20 cellular contexts compared by ENCODE assay signal in genomic region chr2:51516667-51517066, GRCh38.
"Had no signal": no experiment of that assay in that cellular context is flagged by ENCODE, and none has a peak within 500 bp of the region (broad histone marks: within the 10 kb centered on the region; RNA-seq: fewer than 3 reads in every experiment).

No MANE protein-coding gene starts in this region.

- H3K27ac ChIP-seq: cardiac muscle cell, esophagus muscularis mucosa, left ventricle myocardium inferior, right lobe of liver, thoracic aorta had no signal

- ATAC-seq: activated CD8-positive, alpha-beta T cell treated with anti-CD3 and anti-CD28 coated beads for 36 hours; activated T-cell treated with anti-CD3 and anti-CD28 coated beads, Interleukin-2, amount 50 U/mL, for 4 hours; mucosa of descending colon; natural killer cell treated with Interleukin-12 subunit alpha and Interleukin-12 subunit beta and Interleukin-15 and Interleukin-18, amount 100 ng/mL, for 72 hours; right lobe of liver; stimulated activated naive CD8-positive, alpha-beta T cell treated with anti-CD3 and anti-CD28 coated beads, Interleukin-15, Interleukin-2, amounts not matched to agents 100 U/mL and 50 U/mL, for 24 hours; WTC11 had no signal

- H3K9me3 ChIP-seq: esophagus muscularis mucosa, left ventricle myocardium inferior, mucosa of descending colon, right lobe of liver, thoracic aorta had no signal

- DNase-seq: activated CD4-positive, alpha-beta T cell treated with anti-CD3 and anti-CD28 coated beads for 1 hour; activated CD4-positive, alpha-beta T cell treated with anti-CD3 and anti-CD28 coated beads, Interleukin-2, amount 10 ng/mL, durations not matched to agents 7 days and 5 days; activated CD8-positive, alpha-beta T cell treated with anti-CD3 and anti-CD28 coated beads for 36 hours; activated T-cell treated with anti-CD3 and anti-CD28 coated beads, Interleukin-2, amount 50 U/mL, for 4 hours; aorta; cortex of kidney; foreskin melanocyte; left ventricle myocardium inferior; mucosa of descending colon; right lobe of liver; stimulated activated CD4-positive, alpha-beta T cell treated with anti-CD3 and anti-CD28 coated beads, Interleukin-4, amount 100 ng/mL, for 1 hour; stimulated activated naive CD8-positive, alpha-beta T cell treated with anti-CD3 and anti-CD28 coated beads, Interleukin-15, Interleukin-2, amounts not matched to agents 100 U/mL and 50 U/mL, for 24 hours; T-helper 2 cell; trophoblast cell had no signal

- H3K36me3 ChIP-seq: cardiac muscle cell, esophagus muscularis mucosa, left ventricle myocardium inferior, right lobe of liver, thoracic aorta had no signal

- H3K27me3 ChIP-seq: cardiac muscle cell, esophagus muscularis mucosa, right lobe of liver had no signal

- H3K4me3 ChIP-seq: cardiac muscle cell, esophagus muscularis mucosa, left ventricle myocardium inferior, lung, mucosa of descending colon, right lobe of liver, thoracic aorta had no signal

- H3K4me1 ChIP-seq: esophagus muscularis mucosa, left ventricle myocardium inferior, right lobe of liver had no signal
